ENCODE assay signal across 19 cellular contexts in genomic region chr20:14049111-14049510, GRCh38. TPM values are rescaled to one million over a fixed set of nuclear protein-coding genes. Genes with fewer than 3 reads are reported as not detected.
DNase-seq lines count a peak whose midpoint lies in the region; ATAC-seq lines count a peak whose summit lies in the region.
"Had no signal": no experiment of that assay in that cellular context is flagged by ENCODE, and none has a peak within 500 bp of the region (broad histone marks: within the 10 kb centered on the region; RNA-seq: fewer than 3 reads in every experiment).

No MANE protein-coding gene starts in this region.

- no peaks in the 10 kb centered on the region for H3K27me3 ChIP-seq in effector memory CD4-positive, alpha-beta T cell (replicated peaks; ENCODE audit: control insufficient read depth, insufficient read depth, low read length, poor library complexity, severe bottlenecking)
- H3K27me3 ChIP-seq: ovary, thyroid gland had no signal

- H3K4me1 ChIP-seq in effector memory CD4-positive, alpha-beta T cell (ENCODE audit: control insufficient read depth, insufficient read depth, low read length, poor library complexity, severe bottlenecking), result no peaks in the 10 kb centered on the region
- H3K4me1 ChIP-seq: thyroid gland had no signal

- no peak overlapping the region for H3K27ac ChIP-seq in effector memory CD4-positive, alpha-beta T cell (ENCODE audit: insufficient read depth, low read length, poor library complexity, severe bottlenecking)
- H3K27ac ChIP-seq: ovary, thyroid gland had no signal

- H3K9me3 Mint-ChIP-seq in stimulated activated naive B cell treated with anti-CD40 and anti-IgM and Interleukin-4, amounts not matched to agents 10 μg/mL and 1 μg/mL and 100 μg/mL, for 72 hours, result peaks cover 0 to 2% of the 10 kb centered on the region in 2 donors
- H3K9me3 Mint-ChIP-seq: activated naive CD4-positive, alpha-beta T cell treated with anti-CD3 and anti-CD28 coated beads for 36 hours had no signal

- peaks cover 1 to 3% of the 10 kb centered on the region in 2 donors for H3K27me3 Mint-ChIP-seq in stimulated activated naive B cell treated with anti-CD40 and anti-IgM and Interleukin-4, amounts not matched to agents 10 μg/mL and 1 μg/mL and 100 μg/mL, for 72 hours

- no peak for DNase-seq in stimulated activated naive B cell treated with anti-CD40 and anti-IgM and Interleukin-4, amounts not matched to agents 10 μg/mL and 1 μg/mL and 100 μg/mL, for 72 hours
- no peak for DNase-seq in activated effector memory CD4-positive, alpha-beta T cell treated with anti-CD3 and anti-CD28 coated beads, Interleukin-2, amount 50 U/mL, for 16 hours
- no peak for DNase-seq in effector memory CD4-positive, alpha-beta T cell
- no peak for DNase-seq in H4 (ENCODE audit: low spot score)
- DNase-seq: activated CD8-positive, alpha-beta T cell treated with anti-CD3 and anti-CD28 coated beads, Interleukin-2, amount 10 ng/mL, durations not matched to agents 7 days and 5 days; activated naive CD4-positive, alpha-beta T cell treated with anti-CD3 and anti-CD28 coated beads for 36 hours; CD8-positive, alpha-beta memory T cell; mucosa of descending colon; NCI-H187; NCI-H526 treated with DMSO at 0.1 percent for 48 hours; ovary; Right ventricle myocardium superior; stimulated activated CD4-positive, alpha-beta T cell treated with anti-CD3 and anti-CD28 coated beads, Interleukin-12 subunit alpha, Interleukin-12 subunit beta, amount 100 ng/mL, for 4 hours; thyroid gland had no signal

- no peaks in the 10 kb centered on the region for H3K36me3 Mint-ChIP-seq in stimulated activated naive B cell treated with anti-CD40 and anti-IgM and Interleukin-4, amounts not matched to agents 10 μg/mL and 1 μg/mL and 100 μg/mL, for 72 hours
- H3K36me3 Mint-ChIP-seq: CD8-positive, alpha-beta memory T cell had no signal

- no peak overlapping the region for H3K4me3 Mint-ChIP-seq in stimulated activated naive B cell treated with anti-CD40 and anti-IgM and Interleukin-4, amounts not matched to agents 10 μg/mL and 1 μg/mL and 100 μg/mL, for 72 hours
- H3K4me3 Mint-ChIP-seq: activated CD8-positive, alpha-beta T cell treated with anti-CD3 and anti-CD28 coated beads, Interleukin-2, amount 10 ng/mL, durations not matched to agents 7 days and 5 days; activated naive CD4-positive, alpha-beta T cell treated with anti-CD3 and anti-CD28 coated beads for 36 hours; CD8-positive, alpha-beta memory T cell had no signal

- ATAC-seq in GM19025 (IDR thresholded peaks at IDR 0.05; ENCODE audit: low read depth, unreplicated experiment) (peak; percentile 86), GM21825 (IDR thresholded peaks at IDR 0.05; ENCODE audit: unreplicated experiment) (peak; percentile 75), HG03108 (IDR thresholded peaks at IDR 0.05; ENCODE audit: unreplicated experiment) (peak; percentile 58)
- ATAC-seq in stimulated activated naive B cell treated with anti-CD40 and anti-IgM and Interleukin-4, amounts not matched to agents 10 μg/mL and 1 μg/mL and 100 μg/mL, for 72 hours (replicated peaks), result peak; percentile 20 to 25
- ATAC-seq: activated CD8-positive, alpha-beta T cell treated with anti-CD3 and anti-CD28 coated beads, Interleukin-2, amount 10 ng/mL, durations not matched to agents 7 days and 5 days; mucosa of descending colon had no signal

- no peak overlapping the region for H3K27ac Mint-ChIP-seq in stimulated activated naive B cell treated with anti-CD40 and anti-IgM and Interleukin-4, amounts not matched to agents 10 μg/mL and 1 μg/mL and 100 μg/mL, for 72 hours
- H3K27ac Mint-ChIP-seq: activated CD8-positive, alpha-beta T cell treated with anti-CD3 and anti-CD28 coated beads, Interleukin-2, amount 10 ng/mL, durations not matched to agents 7 days and 5 days; activated naive CD4-positive, alpha-beta T cell treated with anti-CD3 and anti-CD28 coated beads for 36 hours had no signal

- H3K4me3 ChIP-seq in effector memory CD4-positive, alpha-beta T cell (ENCODE audit: insufficient read depth, low read depth, low read length, poor library complexity, severe bottlenecking), result no peak overlapping the region
- H3K4me3 ChIP-seq: mucosa of descending colon, ovary, thyroid gland had no signal

- H3K4me1 Mint-ChIP-seq in stimulated activated naive B cell treated with anti-CD40 and anti-IgM and Interleukin-4, amounts not matched to agents 10 μg/mL and 1 μg/mL and 100 μg/mL, for 72 hours, result no peaks in the 10 kb centered on the region
- H3K4me1 Mint-ChIP-seq: CD8-positive, alpha-beta memory T cell had no signal

- H3K9me3 ChIP-seq in effector memory CD4-positive, alpha-beta T cell (ENCODE audit: control insufficient read depth, low read length), result no peaks in the 10 kb centered on the region
- H3K9me3 ChIP-seq: mucosa of descending colon, ovary, thyroid gland had no signal

- no peaks in the 10 kb centered on the region for H3K36me3 ChIP-seq in effector memory CD4-positive, alpha-beta T cell (ENCODE audit: control insufficient read depth, insufficient read depth, low read length)
- H3K36me3 ChIP-seq: ovary, thyroid gland had no signal

RNA-seq across cellular contexts. Expression of gene MACROD2, which starts 53.8 kb away (rescaled TPM):
- 0.37 and 1.2 TPM in 2 replicates for total RNA-seq in H4 (2014; rRNA removed; shearing (Covaris generic))
- total RNA-seq: activated naive CD4-positive, alpha-beta T cell treated with anti-CD3 and anti-CD28 coated beads for 36 hours; CD8-positive, alpha-beta memory T cell; G401 had no signal

RNA-seq across cellular contexts. Expression of gene SEL1L2, which starts 58.7 kb away (rescaled TPM):
- not detected in 2 replicates for total RNA-seq in H4 (2014; rRNA removed; shearing (Covaris generic))
- total RNA-seq: activated CD8-positive, alpha-beta T cell treated with anti-CD3 and anti-CD28 coated beads, Interleukin-2, amount 10 ng/mL, durations not matched to agents 7 days and 5 days; activated naive CD4-positive, alpha-beta T cell treated with anti-CD3 and anti-CD28 coated beads for 36 hours; bronchial epithelial cell; CD8-positive, alpha-beta memory T cell; G401; mucosa of descending colon; thyroid gland had no signal

Comparison
In these comparisons a context has a peak if more than half of its experiments do, and no peak if none do; other contexts are left out.
1. ATAC-seq: peak in every context shown above with its lines; median percentile 86 in GM19025; 75 in GM21825; 58 in HG03108; 22 in stimulated activated naive B cell treated with anti-CD40 and anti-IgM and Interleukin-4, amounts not matched to agents 10 μg/mL and 1 μg/mL and 100 μg/mL, for 72 hours.